In the genomic region with DNA sequence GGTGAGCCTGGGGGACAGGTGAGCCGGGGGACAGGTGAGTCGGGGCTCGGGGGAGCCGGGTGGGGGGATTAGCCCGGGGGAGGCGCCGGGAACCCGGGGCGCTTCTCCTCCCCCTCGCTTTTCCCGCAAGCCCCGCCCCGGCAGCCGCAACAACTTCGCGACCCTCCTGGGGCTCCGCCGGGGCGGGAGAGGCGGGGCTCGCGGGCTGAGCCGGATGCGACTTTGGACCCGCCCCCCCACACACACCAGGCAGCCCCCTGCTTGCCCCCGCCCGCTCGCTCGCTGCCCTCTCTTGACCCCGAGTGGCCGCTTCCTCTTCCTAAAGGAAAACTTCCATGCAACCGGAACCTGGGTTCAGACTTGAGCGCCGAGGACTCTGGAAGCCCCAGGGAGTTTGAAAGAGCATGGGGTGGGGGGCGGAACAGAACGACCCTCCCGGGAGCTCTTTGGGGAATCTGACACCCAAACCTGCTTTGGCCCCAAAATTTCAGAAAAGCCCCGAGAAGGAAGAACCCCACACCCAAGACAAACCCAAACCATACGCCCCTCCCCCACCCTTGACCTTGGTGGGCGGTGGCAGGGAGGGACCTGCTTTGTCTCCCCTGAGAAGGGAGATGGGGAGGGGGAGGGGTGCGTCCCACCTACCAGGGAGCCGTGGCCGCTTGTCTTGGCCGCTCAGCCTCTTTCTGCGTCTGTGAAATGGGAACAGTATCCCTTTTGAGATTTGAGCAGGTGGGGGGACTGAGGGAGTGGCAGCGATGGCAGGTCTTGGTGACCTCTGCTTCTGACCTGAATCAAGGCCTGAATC, we compare ENCODE assay signal across 8 cellular contexts. TPM values are rescaled to one million over a fixed set of nuclear protein-coding genes. Genes with fewer than 3 reads are reported as not detected.
DNase-seq lines count a peak whose midpoint lies in the region; ATAC-seq and TF ChIP-seq lines count a peak whose summit lies in the region.

No MANE protein-coding gene starts in this region.

- peak overlapping the region; percentile 91 for H3K27ac Mint-ChIP-seq in progenitor cell of endocrine pancreas

- DNase-seq in NCI-H748 (lab: John Stamatoyannopoulos, UW; ENCODE audit: unreplicated experiment) = peak; percentile 71
- DNase-seq in NCI-H748 treated with DMSO at 0.1 percent for 48 hours (lab: John Stamatoyannopoulos, UW) = no peak
- peak; percentile 43 for DNase-seq in PC-3
- peak; percentile 42 for DNase-seq in glomerular visceral epithelial cell (ENCODE audit: extremely low spot score)
- DNase-seq in progenitor cell of endocrine pancreas (ENCODE audit: low spot score, unreplicated experiment) = peak; percentile 74
- DNase-seq in brain microvascular endothelial cell = no peak
- no peak for DNase-seq in amygdala (lab: John Stamatoyannopoulos, UW)

- ATAC-seq in PC-3 (peak; percentile 5), HG03097 (IDR thresholded peaks at IDR 0.05; ENCODE audit: low FRiP score, unreplicated experiment) (no peak)

- peak overlapping the region; percentile 84 for H3K4me3 Mint-ChIP-seq in progenitor cell of endocrine pancreas (ENCODE audit: low read depth)

- peaks cover 24% of the 10 kb centered on the region for H3K4me1 ChIP-seq in PC-3 (ENCODE audit: insufficient read depth, low read length)

- intact Hi-C loops in PC-3 (cut with micrococcal nuclease) = no loop called here

- in situ Hi-C loops in brain microvascular endothelial cell (cut with HindIII; ENCODE audit: low pct_ligation_motif_present, low sequenced_read_pairs) = no loop called here

- H3K36me3 ChIP-seq in PC-3 (ENCODE audit: low read depth, low read length) = no peaks in the 10 kb centered on the region
- H3K36me3 ChIP-seq in brain microvascular endothelial cell (replicated peaks) = no peaks in the 10 kb centered on the region

- H3K27me3 Mint-ChIP-seq in progenitor cell of endocrine pancreas = peaks cover 8% of the 10 kb centered on the region

- H3K4me3 ChIP-seq in PC-3 (ENCODE audit: low read length) (peak overlapping the region; percentile 84), brain microvascular endothelial cell (ENCODE audit: low read depth, low read length) (no peak overlapping the region)

- H3K9me3 ChIP-seq in PC-3 (ENCODE audit: low read length) = no peaks in the 10 kb centered on the region

- H3K9me3 Mint-ChIP-seq in progenitor cell of endocrine pancreas (ENCODE audit: low read depth) = no peaks in the 10 kb centered on the region

- no peaks in the 10 kb centered on the region for H3K36me3 Mint-ChIP-seq in progenitor cell of endocrine pancreas (ENCODE audit: insufficient read depth)

- CTCF ChIA-PET in PC-3 (lab: Charles Lee) = interaction anchor here (0.5 kb wide), 1 partner anchor 445 kb away, joined by 5 read pairs; no protein-coding TSS in a partner anchor

- H3K27me3 ChIP-seq in PC-3 (ENCODE audit: low read length) = peaks cover 7% of the 10 kb centered on the region; the same call in 1 of the 2 replicates
- H3K27me3 ChIP-seq in brain microvascular endothelial cell (replicated peaks) = no peaks in the 10 kb centered on the region

- no peaks in the 10 kb centered on the region for H3K9me2 ChIP-seq in PC-3 (replicated peaks; ENCODE audit: low read length)

- peak overlapping the region; percentile 71 for H3K9ac ChIP-seq in PC-3 (ENCODE audit: low read length)

- H4K20me1 ChIP-seq in PC-3 (ENCODE audit: low read length) = no peaks in the 10 kb centered on the region

- peak overlapping the region; percentile 92 for H3K4me2 ChIP-seq in PC-3 (ENCODE audit: low read length)

- POLR2A ChIA-PET in PC-3 (lab: Charles Lee; ENCODE audit: unreplicated experiment) = no interaction called here

- no peaks in the 10 kb centered on the region for H3F3A ChIP-seq in PC-3 (ENCODE audit: low read length, unreplicated experiment)

- H3K27ac ChIP-seq in PC-3 (ENCODE audit: low read length) (0 out of 2 replicates have a peak overlapping the region, but pooled peaks have one; percentile 10), brain microvascular endothelial cell (no peak overlapping the region)

- H3K79me2 ChIP-seq in PC-3 (ENCODE audit: low read length) = peaks cover 12% of the 10 kb centered on the region

- peaks cover 13% of the 10 kb centered on the region for H3K4me1 Mint-ChIP-seq in progenitor cell of endocrine pancreas (ENCODE audit: low read depth)

- BruUV-seq in PC-3 (replicated peaks; lab: Mats Ljungman, UMichigan) = TSS peak; percentile 36

- H2AFZ ChIP-seq in PC-3 (ENCODE audit: low read length) = peak overlapping the region; percentile 84

- TF ChIP-seq CTCF in PC-3 (conservative IDR thresholded peaks at IDR 0.05; ENCODE audit: low read depth, low read length) (no peak), progenitor cell of endocrine pancreas (IDR thresholded peaks at IDR 0.05; ENCODE audit: unreplicated experiment) (no peak), brain microvascular endothelial cell (IDR thresholded peaks at IDR 0.05; ENCODE audit: low read depth, low read length, missing control alignments) (no peak)

RNA-seq across cellular contexts. Expression of a gene that starts 0.6 kb away (rescaled TPM):
- total RNA-seq in PC-3 (2014; rRNA removed) (54.3 and 60.7 TPM in 2 replicates), progenitor cell of endocrine pancreas (60.5 and 63.6 TPM in 2 replicates)

Comparison
In these comparisons a context has a peak if more than half of its experiments do, and no peak if none do; other contexts are left out.
1. DNase-seq: peak in NCI-H748 (single experiment), PC-3 (single experiment), glomerular visceral epithelial cell (single experiment) and progenitor cell of endocrine pancreas (single experiment); none in NCI-H748 treated with DMSO at 0.1 percent for 48 hours (single experiment), brain microvascular endothelial cell (single experiment) and amygdala (0 of 56).